Comparison of ENCODE assay signal across 11 cellular contexts in the genomic region with DNA sequence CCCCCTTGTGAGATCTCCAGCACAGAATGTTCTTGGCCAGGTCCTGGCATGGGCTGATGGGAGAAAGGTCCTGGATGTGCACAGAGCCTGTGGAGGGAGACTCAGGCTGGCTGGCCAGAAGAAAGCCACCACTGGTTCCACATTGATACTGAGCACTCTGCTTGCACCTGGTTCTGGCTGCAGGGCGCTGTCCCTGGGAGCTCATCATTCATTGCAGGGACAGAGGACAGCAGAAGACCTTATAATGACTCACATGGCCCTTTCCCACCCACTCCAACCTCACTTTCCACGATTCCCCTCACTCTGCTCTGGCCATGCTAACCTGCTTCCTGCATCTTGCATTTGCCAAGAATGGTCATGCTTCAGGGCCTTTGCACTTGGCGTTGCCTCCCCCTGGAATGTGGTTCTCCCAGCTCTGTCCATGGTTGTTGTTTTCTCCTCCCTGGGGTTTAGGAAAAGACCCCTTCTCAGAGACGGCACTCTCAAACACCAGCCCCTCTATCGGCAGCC. TPM values are rescaled to one million over a fixed set of nuclear protein-coding genes. Genes with fewer than 3 reads are reported as not detected.
A peak's percentile ranks its signal among the peaks of the same experiment; 100 is the strongest.
DNase-seq lines count a peak whose midpoint lies in the region; ATAC-seq, FAIRE-seq and TF ChIP-seq lines count a peak whose summit lies in the region.
"Had no signal": no experiment of that assay in that cellular context is flagged by ENCODE, and none has a peak within 500 bp of the region (broad histone marks: within the 10 kb centered on the region; RNA-seq: fewer than 3 reads in every experiment).

No MANE protein-coding gene starts in this region.

- no peak overlapping the region for H2AFZ ChIP-seq in endothelial cell of umbilical vein (ENCODE audit: low read depth, low read length)

- dilution Hi-C loops in endothelial cell of umbilical vein (cut with MboI; ENCODE audit: extremely low pct_ligation_motif_present, low sequenced_read_pairs) = no loop called here

- WGBS in spleen, 5 donors = 65 to 86% (median 74%) methylated on average over 5 of the region's 5 CpGs

- H3K36me3 ChIP-seq in Panc1 (ENCODE audit: control insufficient read depth, insufficient read depth, low read length) (no peaks in the 10 kb centered on the region), endothelial cell of umbilical vein (ENCODE audit: control insufficient read depth in 2 of 2, extremely low read depth in 1 of 2, insufficient read depth in 2 of 2, low read length in 2 of 2) (peaks cover 0 to 5% of the 10 kb centered on the region in 2 experiments), spleen (no peaks in the 10 kb centered on the region)

- intact Hi-C loops in Panc1 (cut with micrococcal nuclease; ENCODE audit: unreplicated experiment) = no loop called here
- intact Hi-C loops in endothelial cell of umbilical vein (cut with micrococcal nuclease) = no loop called here
- intact Hi-C loops in spleen (cut with DNase I; ENCODE audit: low total_unique reads) = no loop called here

- H3K79me2 ChIP-seq in endothelial cell of umbilical vein (ENCODE audit: control insufficient read depth, insufficient read depth, low read length) = no peaks in the 10 kb centered on the region

- no peak overlapping the region for H3K9ac ChIP-seq in endothelial cell of umbilical vein (replicated peaks; ENCODE audit: extremely low read depth, insufficient read depth, low read length)

- H4K20me1 ChIP-seq in endothelial cell of umbilical vein (replicated peaks; ENCODE audit: control insufficient read depth, extremely low read depth, insufficient read depth, low read length) = no peaks in the 10 kb centered on the region

- no peak for TF ChIP-seq POLR2A in endothelial cell of umbilical vein (IDR thresholded peaks at IDR 0.05; ENCODE audit: low read depth, low read length)
- TF ChIP-seq POLR2A in spleen (IDR thresholded peaks at IDR 0.05) = no peak

- no TSS peak for BruUV-seq in Panc1 (replicated peaks; lab: Mats Ljungman, UMichigan)
- BruUV-seq in endothelial cell of umbilical vein (replicated peaks; lab: Mats Ljungman, UMichigan) = no TSS peak

- in situ Hi-C loops in Panc1 (cut with HindIII; ENCODE audit: low pct_unique_long_range_greater_than_20kb, low sequenced_read_pairs) = no loop called here

- peaks cover 71% of the 10 kb centered on the region for H3K4me1 ChIP-seq in Panc1 (ENCODE audit: control insufficient read depth, insufficient read depth, low read length)
- peaks cover 23% of the 10 kb centered on the region for H3K4me1 ChIP-seq in endothelial cell of umbilical vein (ENCODE audit: control insufficient read depth, extremely low read depth, insufficient read depth, low read length)
- H3K4me1 ChIP-seq in spleen = peaks cover 7 to 25% (median 13%) of the 10 kb centered on the region in 6 donors

- POLR2A ChIA-PET in Panc1 (lab: Charles Lee) (no interaction called here), endothelial cell of umbilical vein (lab: Charles Lee) (no interaction called here)

- ATAC-seq in Panc1 (peak; percentile 28; the same call in 1 of the 2 replicates), GM18502 (IDR thresholded peaks at IDR 0.05; ENCODE audit: poor library complexity, unreplicated experiment) (no peak)

- TF ChIP-seq CTCF in Panc1 (IDR thresholded peaks at IDR 0.05) = no peak
- no peak for TF ChIP-seq CTCF in endothelial cell of umbilical vein (IDR thresholded peaks at IDR 0.05; ENCODE audit: extremely low read depth in 1 of 2, insufficient read depth in 1 of 2, low read depth in 1 of 2, low read length in 2 of 2)
- TF ChIP-seq CTCF in spleen (IDR thresholded peaks at IDR 0.05 in 8 of 11, conservative IDR thresholded peaks at IDR 0.05 in 3 of 11) = no peak

- H3K27me3 ChIP-seq in Panc1 (ENCODE audit: control insufficient read depth, insufficient read depth, low read length) (no peaks in the 10 kb centered on the region), endothelial cell of umbilical vein (ENCODE audit: control insufficient read depth in 2 of 2, insufficient read depth in 2 of 2, low read length in 2 of 2) (no peaks in the 10 kb centered on the region), spleen (replicated peaks in 1 of 7) (peaks cover 0 to 17% (median 0%) of the 10 kb centered on the region in 7 donors)

- no peak overlapping the region for H3K4me2 ChIP-seq in endothelial cell of umbilical vein (ENCODE audit: insufficient read depth, low read length)

- no peak overlapping the region for H3K4me3 ChIP-seq in Panc1 (ENCODE audit: low read depth in 2 of 2, low read length in 2 of 2)
- no peak overlapping the region for H3K4me3 ChIP-seq in endothelial cell of umbilical vein (replicated peaks in 1 of 3; ENCODE audit: insufficient read depth in 1 of 3, low read depth in 1 of 3, low read length in 3 of 3)
- H3K4me3 ChIP-seq in spleen = no peak overlapping the region

- CTCF ChIA-PET in Panc1 (lab: Charles Lee) = interaction anchor here (0.6 to 1.9 kb wide), 2 partner anchors 35 to 60 kb away, joined by 3 to 7 read pairs; no protein-coding TSS in a partner anchor
- CTCF ChIA-PET in endothelial cell of umbilical vein (lab: Charles Lee) = interaction anchor here (0.8 to 2.2 kb wide), 9 partner anchors 10 to 218 kb away, joined by 3 to 10 read pairs (median 4); a partner anchor contains a TSS

- H3K9me1 ChIP-seq in endothelial cell of umbilical vein (replicated peaks; ENCODE audit: control insufficient read depth, extremely low read depth, insufficient read depth, low read length) = no peaks in the 10 kb centered on the region

- H3K9me3 ChIP-seq in Panc1 (ENCODE audit: control insufficient read depth, insufficient read depth, low read depth, low read length) (no peaks in the 10 kb centered on the region), endothelial cell of umbilical vein (replicated peaks; ENCODE audit: control insufficient read depth, insufficient read depth, low read length) (no peaks in the 10 kb centered on the region), spleen (no peaks in the 10 kb centered on the region)

- DNase-seq in NCI-H1694 (lab: John Stamatoyannopoulos, UW) = peak; percentile 37
- no peak for DNase-seq in NCI-H1694 treated with DMSO at 0.1 percent for 48 hours (lab: John Stamatoyannopoulos, UW)
- DNase-seq in Panc1 (ENCODE audit: low read depth, low spot score) = no peak
- DNase-seq in endothelial cell of umbilical vein (ENCODE audit: low read depth, low spot score) = peak; percentile 40
- peak; percentile 56 for DNase-seq in spleen
- DNase-seq in NCI-H187 treated with DMSO at 0.1 percent for 48 hours (lab: John Stamatoyannopoulos, UW) = no peak
- no peak for DNase-seq in OCI-M1 (lab: John Stamatoyannopoulos, UW)
- DNase-seq: mesendoderm had no signal

- FAIRE-seq in endothelial cell of umbilical vein (lab: Jason Lieb, UNC) = peak; percentile 40
- FAIRE-seq: A204.1 had no signal

- peak overlapping the region; percentile 97 for H3K27ac ChIP-seq in Panc1 (ENCODE audit: low read length)
- peak overlapping the region; percentile 61 for H3K27ac ChIP-seq in endothelial cell of umbilical vein (ENCODE audit: insufficient read depth, low read depth, low read length)
- no peak overlapping the region for H3K27ac ChIP-seq in spleen

RNA-seq across cellular contexts. Expression of a gene that starts 10.3 kb away (rescaled TPM):
- total RNA-seq in Panc1 (2021; ENCODE audit: unreplicated experiment) (16.8 TPM), endothelial cell of umbilical vein (293 and 420 TPM in 2 replicates), spleen (1 to 10 TPM in 1 of 7 donors, under 1 TPM in 3, not detected in 3; 0.73 to 1.5 (median 0.83) TPM)
- 19.1 TPM for polyA plus RNA-seq in Panc1 (2012; ENCODE audit: insufficient read length)
- polyA plus RNA-seq in endothelial cell of umbilical vein (120 and 131 TPM in 2 replicates), spleen (1 to 10 TPM; 1.2 to 1.9 (median 1.6) TPM)
- polyA plus RNA-seq in endothelial cell of umbilical vein (2011; cell fraction: cytosol; rRNA removed) = 170 and 179 TPM in 2 replicates
- polyA plus RNA-seq in endothelial cell of umbilical vein (2011; cell fraction: nucleus; rRNA removed) = 202 and 253 TPM in 2 replicates
- polyA plus RNA-seq in endothelial cell of umbilical vein (2012) = 398 and 588 TPM in 2 replicates
- polyA minus RNA-seq in endothelial cell of umbilical vein = 110 and 113 TPM in 2 replicates
- 331 TPM for polyA minus RNA-seq in endothelial cell of umbilical vein (2011; cell fraction: cytosol; rRNA and poly(A)+ RNA removed)
- 34.1 and 37.4 TPM in 2 replicates for polyA minus RNA-seq in endothelial cell of umbilical vein (2011; cell fraction: nucleus; rRNA and poly(A)+ RNA removed)
- total RNA-seq: cerebellum had no signal

RNA-seq across cellular contexts. Expression of a gene that starts 31.1 kb away (rescaled TPM):
- total RNA-seq in Panc1 (2021; ENCODE audit: unreplicated experiment) (1.1 TPM), endothelial cell of umbilical vein (not detected in 2 replicates), spleen (under 1 TPM in 2 of 7 donors, not detected in 5; 0.17 to 0.26 TPM)
- 1.2 TPM for polyA plus RNA-seq in Panc1 (2012; ENCODE audit: insufficient read length)
- polyA plus RNA-seq in endothelial cell of umbilical vein (not detected in 2 replicates), spleen (under 1 TPM in 2 of 3 donors, not detected in 1; 0.08 to 0.09 TPM)
- not detected in 2 replicates for polyA plus RNA-seq in endothelial cell of umbilical vein (2011; cell fraction: cytosol; rRNA removed)
- 0.06 TPM in 1 of 2 replicates, not detected in the other for polyA plus RNA-seq in endothelial cell of umbilical vein (2011; cell fraction: nucleus; rRNA removed)
- not detected in 2 replicates for polyA plus RNA-seq in endothelial cell of umbilical vein (2012)
- not detected in 2 replicates for polyA minus RNA-seq in endothelial cell of umbilical vein
- polyA minus RNA-seq in endothelial cell of umbilical vein (2011; cell fraction: cytosol; rRNA and poly(A)+ RNA removed) = 1.2 TPM
- polyA minus RNA-seq in endothelial cell of umbilical vein (2011; cell fraction: nucleus; rRNA and poly(A)+ RNA removed) = not detected in 2 replicates
- total RNA-seq: cerebellum had no signal

RNA-seq across cellular contexts. Expression of a gene that starts 48.0 kb away (rescaled TPM):
- total RNA-seq in Panc1 (2021; ENCODE audit: unreplicated experiment) (0.90 TPM), endothelial cell of umbilical vein (not detected in 2 replicates), spleen (not detected)
- polyA plus RNA-seq in Panc1 (2012; ENCODE audit: insufficient read length) = 0.88 TPM
- polyA plus RNA-seq in endothelial cell of umbilical vein (not detected in 2 replicates), spleen (under 1 TPM in 2 of 3 donors, not detected in 1; 0.05 to 0.37 TPM)
- not detected in 2 replicates for polyA plus RNA-seq in endothelial cell of umbilical vein (2011; cell fraction: cytosol; rRNA removed)
- not detected in 2 replicates for polyA plus RNA-seq in endothelial cell of umbilical vein (2011; cell fraction: nucleus; rRNA removed)
- polyA plus RNA-seq in endothelial cell of umbilical vein (2012) = not detected in 2 replicates
- not detected in 2 replicates for polyA minus RNA-seq in endothelial cell of umbilical vein
- not detected for polyA minus RNA-seq in endothelial cell of umbilical vein (2011; cell fraction: cytosol; rRNA and poly(A)+ RNA removed)
- not detected in 2 replicates for polyA minus RNA-seq in endothelial cell of umbilical vein (2011; cell fraction: nucleus; rRNA and poly(A)+ RNA removed)
- total RNA-seq: cerebellum had no signal

RNA-seq across cellular contexts. Expression of a gene that starts 51.5 kb away (rescaled TPM):
- total RNA-seq in Panc1 (2021; ENCODE audit: unreplicated experiment) (51.5 TPM), endothelial cell of umbilical vein (21.7 and 23.7 TPM in 2 replicates), spleen (under 1 TPM in 2 of 7 donors, not detected in 5; 0.17 to 0.37 TPM)
- polyA plus RNA-seq in Panc1 (2012; ENCODE audit: insufficient read length) = 30.3 TPM
- polyA plus RNA-seq in endothelial cell of umbilical vein (12.3 and 13.6 TPM in 2 replicates), spleen (under 1 TPM in 1 of 3 donors, not detected in 2; 0.03 TPM)
- 14.2 and 14.7 TPM in 2 replicates for polyA plus RNA-seq in endothelial cell of umbilical vein (2011; cell fraction: cytosol; rRNA removed)
- 21.6 and 24.7 TPM in 2 replicates for polyA plus RNA-seq in endothelial cell of umbilical vein (2011; cell fraction: nucleus; rRNA removed)
- polyA plus RNA-seq in endothelial cell of umbilical vein (2012) = 6.5 and 10.4 TPM in 2 replicates
- polyA minus RNA-seq in endothelial cell of umbilical vein = 11.6 and 14.8 TPM in 2 replicates
- 68.4 TPM for polyA minus RNA-seq in endothelial cell of umbilical vein (2011; cell fraction: cytosol; rRNA and poly(A)+ RNA removed)
- polyA minus RNA-seq in endothelial cell of umbilical vein (2011; cell fraction: nucleus; rRNA and poly(A)+ RNA removed) = 5.7 and 6.3 TPM in 2 replicates
- total RNA-seq: cerebellum had no signal

Comparison
In these comparisons a context has a peak if more than half of its experiments do, and no peak if none do; other contexts are left out.
1. DNase-seq: peak in NCI-H1694 (single experiment), endothelial cell of umbilical vein (single experiment) and spleen (single experiment); none in NCI-H1694 treated with DMSO at 0.1 percent for 48 hours (single experiment), Panc1 (single experiment), NCI-H187 treated with DMSO at 0.1 percent for 48 hours (single experiment) and OCI-M1 (single experiment).
2. H3K27ac ChIP-seq: peak in Panc1 (single experiment) and endothelial cell of umbilical vein (single experiment); none in spleen (0 of 8).
3. RNA of a gene that starts 10.3 kb away (total RNA-seq): 293 to 420 TPM in endothelial cell of umbilical vein; 16.8 TPM in Panc1 (single experiment) and 0.73 to 1.5 TPM in spleen; every median in the first group is over 10 times any median in the second.